Comparison of ENCODE assay signal across 18 cellular contexts in the genomic region with DNA sequence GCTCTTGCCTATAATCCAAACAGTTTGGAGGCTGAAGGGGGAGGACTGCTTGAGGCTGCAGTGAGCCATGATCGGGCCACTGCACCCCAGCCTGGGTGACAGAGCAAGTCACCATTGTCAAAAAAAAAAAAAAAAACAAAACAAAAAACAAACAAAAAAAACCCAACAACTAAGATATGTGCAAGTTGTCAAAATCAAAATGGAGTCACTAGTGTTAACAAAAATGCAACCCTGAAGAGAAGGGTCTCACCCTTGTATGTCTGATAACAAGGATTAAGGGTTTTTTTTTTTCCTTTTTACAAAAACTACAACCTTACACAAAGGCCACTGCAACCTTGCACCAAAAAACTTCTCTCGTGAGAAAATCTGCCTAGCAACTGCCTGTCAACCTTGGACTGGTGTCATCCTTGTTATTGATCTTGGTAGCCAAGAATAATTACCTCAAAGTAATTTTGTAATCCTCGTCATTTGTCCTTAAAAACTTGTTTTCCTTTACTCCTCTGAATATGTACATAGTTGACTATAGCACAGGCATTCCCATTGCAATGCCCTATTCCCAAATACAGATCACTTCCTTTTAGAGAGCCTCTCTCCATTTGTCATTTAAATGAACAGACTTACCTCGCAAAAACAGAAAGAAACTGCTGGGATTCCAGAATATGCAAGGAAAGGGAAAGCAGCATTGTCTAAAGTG.
"Had no signal": no experiment of that assay in that cellular context is flagged by ENCODE, and none has a peak within 500 bp of the region (broad histone marks: within the 10 kb centered on the region; RNA-seq: fewer than 3 reads in every experiment).

No MANE protein-coding gene starts in this region.

- ATAC-seq: activated T-helper 17 cell treated with anti-CD3 and anti-CD28 coated beads, Interleukin-2, amount 50 U/mL, for 72 hours; effector memory CD8-positive, alpha-beta T cell; stimulated activated memory B cell treated with anti-CD40 and anti-IgM and Interleukin-4, amounts not matched to agents 10 μg/mL and 1 μg/mL and 100 μg/mL, for 72 hours had no signal

- H3K27me3 Mint-ChIP-seq: activated naive CD8-positive, alpha-beta T cell treated with anti-CD3 and anti-CD28 coated beads for 36 hours; activated T-helper 17 cell treated with anti-CD3 and anti-CD28 coated beads, Interleukin-2, amount 50 U/mL, for 72 hours; effector memory CD8-positive, alpha-beta T cell; stimulated activated memory B cell treated with anti-CD40 and anti-IgM and Interleukin-4, amounts not matched to agents 10 μg/mL and 1 μg/mL and 100 μg/mL, for 72 hours had no signal

- H3K9me3 Mint-ChIP-seq: activated naive CD8-positive, alpha-beta T cell treated with anti-CD3 and anti-CD28 coated beads for 36 hours; activated T-helper 17 cell treated with anti-CD3 and anti-CD28 coated beads, Interleukin-2, amount 50 U/mL, for 72 hours; effector memory CD8-positive, alpha-beta T cell; nephron progenitor cell; stimulated activated memory B cell treated with anti-CD40 and anti-IgM and Interleukin-4, amounts not matched to agents 10 μg/mL and 1 μg/mL and 100 μg/mL, for 72 hours had no signal

- H3K4me1 Mint-ChIP-seq: nephron progenitor cell; stimulated activated memory B cell treated with anti-CD40 and anti-IgM and Interleukin-4, amounts not matched to agents 10 μg/mL and 1 μg/mL and 100 μg/mL, for 72 hours had no signal

- H3K4me3 ChIP-seq: cardiac muscle cell, left ventricle myocardium inferior, spleen, thoracic aorta, upper lobe of left lung had no signal

- H3K27ac Mint-ChIP-seq: activated T-helper 17 cell treated with anti-CD3 and anti-CD28 coated beads, Interleukin-2, amount 50 U/mL, for 72 hours; effector memory CD8-positive, alpha-beta T cell; nephron progenitor cell; stimulated activated memory B cell treated with anti-CD40 and anti-IgM and Interleukin-4, amounts not matched to agents 10 μg/mL and 1 μg/mL and 100 μg/mL, for 72 hours had no signal

- H3K27ac ChIP-seq: cardiac muscle cell, left ventricle myocardium inferior, spleen, thoracic aorta, upper lobe of left lung had no signal

- H3K4me1 ChIP-seq: left ventricle myocardium inferior, spleen, upper lobe of left lung had no signal

- H3K9me3 ChIP-seq: left ventricle myocardium inferior, spleen, thoracic aorta, upper lobe of left lung had no signal

- H3K4me3 Mint-ChIP-seq: activated naive CD8-positive, alpha-beta T cell treated with anti-CD3 and anti-CD28 coated beads for 36 hours; activated T-helper 17 cell treated with anti-CD3 and anti-CD28 coated beads, Interleukin-2, amount 50 U/mL, for 72 hours; effector memory CD8-positive, alpha-beta T cell; nephron progenitor cell; stimulated activated memory B cell treated with anti-CD40 and anti-IgM and Interleukin-4, amounts not matched to agents 10 μg/mL and 1 μg/mL and 100 μg/mL, for 72 hours had no signal

- DNase-seq: activated CD8-positive, alpha-beta memory T cell treated with anti-CD3 and anti-CD28 coated beads for 24 hours; activated CD8-positive, alpha-beta memory T cell treated with anti-CD3 and anti-CD28 coated beads, Interleukin-2, amount 50 U/mL, for 48 hours; activated naive CD4-positive, alpha-beta T cell; activated naive CD8-positive, alpha-beta T cell treated with anti-CD3 and anti-CD28 coated beads for 36 hours; amniotic stem cell; effector memory CD8-positive, alpha-beta T cell; left ventricle myocardium inferior; mammary epithelial cell; nephron progenitor cell; nucleus accumbens; spleen; stimulated activated CD4-positive, alpha-beta T cell treated with anti-CD3 and anti-CD28 coated beads, Interleukin-4, amount 100 ng/mL, for 4 hours; T1000; upper lobe of left lung had no signal

- H3K27me3 ChIP-seq: cardiac muscle cell, spleen, upper lobe of left lung had no signal
